In the genomic region with DNA sequence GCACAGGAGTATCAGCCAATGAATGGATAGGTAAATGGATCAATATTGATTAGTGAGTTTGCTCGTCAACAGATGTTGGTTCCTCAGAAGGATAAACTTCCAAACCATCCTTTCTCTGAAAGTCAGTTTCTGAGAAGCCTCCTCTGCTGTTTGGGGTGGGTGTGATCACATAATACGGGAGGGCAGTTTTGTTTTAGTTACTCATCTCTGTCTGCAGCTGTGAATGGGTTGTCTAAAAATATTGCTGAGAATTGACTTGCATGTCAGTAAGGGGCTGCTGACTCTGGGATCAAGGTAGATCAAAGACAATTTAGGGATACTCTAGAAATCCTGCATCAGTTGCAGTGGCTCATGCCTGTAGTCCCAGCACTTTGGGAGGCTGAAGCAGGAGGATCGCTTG, we compare ENCODE assay signal across 14 cellular contexts.
"Had no signal": no experiment of that assay in that cellular context is flagged by ENCODE, and none has a peak within 500 bp of the region (broad histone marks: within the 10 kb centered on the region; RNA-seq: fewer than 3 reads in every experiment).

No MANE protein-coding gene starts in this region.

- H3K4me3 Mint-ChIP-seq: neural progenitor cell had no signal

- ATAC-seq: body of pancreas, pancreas had no signal

- H3K9me3 Mint-ChIP-seq: neural progenitor cell had no signal

- DNase-seq: activated CD4-positive, alpha-beta T cell treated with anti-CD3 and anti-CD28 coated beads, Interleukin-2, amount 50 U/mL, for 1 hour; activated CD8-positive, alpha-beta memory T cell treated with anti-CD3 and anti-CD28 coated beads, Interleukin-2, amount 50 U/mL, for 4 hours; body of pancreas; central memory CD4-positive, alpha-beta T cell; cortex of kidney; effector memory CD4-positive, alpha-beta T cell; erythroblast; kidney glomerular epithelial cell; pancreas; SIG-M5; stimulated activated CD4-positive, alpha-beta T cell treated with anti-CD3 and anti-CD28 coated beads, Interleukin-15, amount 100 ng/mL, for 24 hours; stimulated activated CD4-positive, alpha-beta T cell treated with anti-CD3 and anti-CD28 coated beads, Interleukin-4, amount 100 ng/mL, for 24 hours; T-helper 9 cell had no signal

- H3K36me3 Mint-ChIP-seq: neural progenitor cell had no signal

- H3K27ac Mint-ChIP-seq: neural progenitor cell had no signal

- H3K4me1 Mint-ChIP-seq: neural progenitor cell had no signal
